ENCODE assay signal across 33 cellular contexts in the genomic region with DNA sequence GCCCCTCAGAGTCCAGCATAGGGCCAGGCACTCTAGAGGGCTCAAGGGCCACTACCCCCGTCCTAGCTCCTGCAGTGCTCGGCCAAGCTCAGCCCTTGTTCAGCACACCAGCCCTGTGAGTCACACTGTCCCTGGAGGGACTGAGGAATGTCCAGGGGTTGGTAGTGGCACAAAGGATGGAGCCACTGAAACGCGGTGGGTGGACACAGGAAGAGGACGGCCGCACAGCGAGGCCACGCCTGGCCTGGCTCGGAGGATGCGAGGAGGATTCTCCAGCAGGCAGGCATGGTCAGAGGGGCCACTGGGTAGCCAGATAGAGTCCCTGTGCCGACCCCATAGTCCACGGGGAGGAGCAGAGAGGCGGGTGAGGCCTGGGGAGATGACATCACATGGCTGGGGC. TPM values are rescaled to one million over a fixed set of nuclear protein-coding genes. Genes with fewer than 3 reads are reported as not detected.
"Had no signal": no experiment of that assay in that cellular context is flagged by ENCODE, and none has a peak within 500 bp of the region (broad histone marks: within the 10 kb centered on the region; RNA-seq: fewer than 3 reads in every experiment).

No MANE protein-coding gene starts in this region.

- H3K36me3 Mint-ChIP-seq: activated naive CD8-positive, alpha-beta T cell had no signal

- H3K4me1 ChIP-seq: adrenal gland, Peyer's patch, SJSA1 had no signal

- H3K4me1 Mint-ChIP-seq: activated CD4-positive, alpha-beta T cell treated with anti-CD3 and anti-CD28 coated beads, Interleukin-2, amount 10 ng/mL, durations not matched to agents 24 days and 14 days; activated T-helper 17 cell treated with anti-CD3 and anti-CD28 coated beads, Interleukin-2, amount 50 U/mL, for 72 hours had no signal

- H3K27me3 Mint-ChIP-seq: activated CD4-positive, alpha-beta T cell treated with anti-CD3 and anti-CD28 coated beads, Interleukin-2, amount 10 ng/mL, durations not matched to agents 24 days and 14 days; activated naive CD8-positive, alpha-beta T cell; activated T-helper 17 cell treated with anti-CD3 and anti-CD28 coated beads, Interleukin-2, amount 50 U/mL, for 72 hours had no signal

- H3K4me3 ChIP-seq: adrenal gland, MG63, Peyer's patch, SJSA1 had no signal

- H3K27ac ChIP-seq: adrenal gland, KMS-11, Peyer's patch, SJSA1 had no signal

- H3K9me3 ChIP-seq: adrenal gland, MG63, Peyer's patch, SJSA1 had no signal

- DNase-seq: activated CD4-positive, alpha-beta T cell treated with anti-CD3 and anti-CD28 coated beads, Interleukin-2, amount 10 ng/mL, durations not matched to agents 24 days and 14 days; activated CD4-positive, alpha-beta T cell treated with anti-CD3 and anti-CD28 coated beads, Interleukin-2, amount 50 U/mL, for 48 hours; activated CD4-positive, CD25-positive, alpha-beta regulatory T cell treated with anti-CD3 and anti-CD28 coated beads, Interleukin-2, amount 50 U/mL, for 72 hours; activated gamma-delta T cell; activated naive CD4-positive, alpha-beta T cell treated with anti-CD3 and anti-CD28 coated beads for 36 hours; activated T-cell treated with anti-CD3 and anti-CD28 coated beads for 4 hours; activated T-cell treated with anti-CD3 and anti-CD28 coated beads, Interleukin-2, amount 50 U/mL, for 48 hours; adrenal gland; anterior cingulate cortex; caudate nucleus; MG63; MV-4-11; NCI-H1092 treated with DMSO at 0.1 percent for 48 hours; NCI-H1417 treated with DMSO at 0.1 percent for 48 hours; NCI-H1694; NCI-H2029; NCI-H2107; NCI-H2171 treated with DMSO at 0.1 percent for 48 hours; NCI-H226; NCI-H526; NK-92 treated with Interleukin-12 subunit alpha and Interleukin-12 subunit beta, amount 100 ng/mL, for 24 hours; Peyer's patch; SHP77; SW 1271 had no signal

- H3K9ac ChIP-seq: KMS-11 had no signal

- H3K27ac Mint-ChIP-seq: activated CD4-positive, alpha-beta T cell treated with anti-CD3 and anti-CD28 coated beads, Interleukin-2, amount 10 ng/mL, durations not matched to agents 24 days and 14 days; activated naive CD4-positive, alpha-beta T cell treated with anti-CD3 and anti-CD28 coated beads for 36 hours; activated naive CD8-positive, alpha-beta T cell; activated T-helper 17 cell treated with anti-CD3 and anti-CD28 coated beads, Interleukin-2, amount 50 U/mL, for 72 hours; T-helper 2 cell treated with Interferon-gamma antibody and Interleukin-4, amounts not matched to agents 5 μg/mL and 100 μg/mL, for 36 hours had no signal

- H3K36me3 ChIP-seq: adrenal gland, MG63, Peyer's patch, SJSA1 had no signal

- H3K4me3 Mint-ChIP-seq: activated CD4-positive, alpha-beta T cell treated with anti-CD3 and anti-CD28 coated beads, Interleukin-2, amount 10 ng/mL, durations not matched to agents 24 days and 14 days; activated naive CD4-positive, alpha-beta T cell treated with anti-CD3 and anti-CD28 coated beads for 36 hours; activated naive CD8-positive, alpha-beta T cell; activated T-helper 17 cell treated with anti-CD3 and anti-CD28 coated beads, Interleukin-2, amount 50 U/mL, for 72 hours; T-helper 2 cell treated with Interferon-gamma antibody and Interleukin-4, amounts not matched to agents 5 μg/mL and 100 μg/mL, for 36 hours had no signal

- ATAC-seq: activated T-helper 17 cell treated with anti-CD3 and anti-CD28 coated beads, Interleukin-2, amount 50 U/mL, for 72 hours; SK-N-SH treated with all-trans-retinoic acid at 6 μM for 48 hours had no signal

- H3K9me3 Mint-ChIP-seq: activated CD4-positive, alpha-beta T cell treated with anti-CD3 and anti-CD28 coated beads, Interleukin-2, amount 10 ng/mL, durations not matched to agents 24 days and 14 days; activated naive CD4-positive, alpha-beta T cell treated with anti-CD3 and anti-CD28 coated beads for 36 hours; activated T-helper 17 cell treated with anti-CD3 and anti-CD28 coated beads, Interleukin-2, amount 50 U/mL, for 72 hours; T-helper 2 cell treated with Interferon-gamma antibody and Interleukin-4, amounts not matched to agents 5 μg/mL and 100 μg/mL, for 36 hours had no signal

RNA-seq across cellular contexts. Expression of a gene that starts 45.7 kb away (rescaled TPM):
- total RNA-seq: activated CD4-positive, alpha-beta T cell treated with anti-CD3 and anti-CD28 coated beads, Interleukin-2, amount 10 ng/mL, durations not matched to agents 24 days and 14 days; activated CD8-positive, alpha-beta memory T cell treated with anti-CD3 and anti-CD28 coated beads for 36 hours; activated naive CD4-positive, alpha-beta T cell treated with anti-CD3 and anti-CD28 coated beads for 36 hours; activated T-helper 17 cell treated with anti-CD3 and anti-CD28 coated beads, Interleukin-2, amount 50 U/mL, for 72 hours; NCI-H460; SJSA1; T-helper 1 cell treated with Interleukin-12 subunit alpha and Interleukin-12 subunit beta and Interleukin-4 antibody, amounts not matched to agents 30 ng/mL and 1 ng/mL, for 36 hours had no signal
